ENCODE assay signal across 12 cellular contexts in the genomic region with DNA sequence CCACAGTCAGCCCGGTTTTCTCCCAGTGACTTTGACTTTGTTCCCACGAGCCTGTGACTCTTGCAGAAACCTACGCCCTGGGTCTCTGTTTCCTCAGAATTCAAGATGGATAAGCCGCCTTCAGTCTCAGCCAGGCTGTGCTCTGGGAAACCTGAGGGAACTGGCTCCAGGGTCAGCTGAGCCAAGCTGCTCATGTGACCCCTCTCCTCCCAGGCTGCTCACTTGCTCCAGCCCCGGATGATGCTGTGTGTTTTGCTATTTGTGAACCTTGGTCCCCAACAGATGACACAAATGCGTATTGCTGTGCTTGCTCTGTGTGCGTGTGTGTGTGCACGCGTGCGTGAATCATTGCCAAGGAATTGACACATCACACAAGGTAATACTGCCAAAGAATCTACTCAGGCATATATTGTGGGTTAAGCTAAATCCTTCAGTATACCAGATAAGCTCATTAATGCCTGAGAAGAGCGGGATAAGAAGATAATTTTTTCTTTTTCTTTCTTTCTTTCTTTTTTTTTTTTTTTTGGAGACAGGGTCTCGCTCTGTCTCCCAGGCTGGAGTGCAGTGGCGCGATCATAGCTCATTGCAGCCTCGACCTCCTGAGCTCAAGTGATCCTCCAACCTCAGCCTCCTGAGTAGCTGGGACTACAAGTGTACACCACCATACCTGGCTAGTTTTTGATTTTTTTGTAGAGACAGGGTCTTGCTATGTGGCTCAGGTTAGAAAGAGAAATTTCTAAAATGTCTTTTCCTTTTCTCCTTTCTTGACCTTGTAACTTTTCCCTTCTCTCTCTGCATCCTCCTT. TPM values are rescaled to one million over a fixed set of nuclear protein-coding genes. Genes with fewer than 3 reads are reported as not detected.
DNase-seq lines count a peak whose midpoint lies in the region; ATAC-seq and TF ChIP-seq lines count a peak whose summit lies in the region.
"Had no signal": no experiment of that assay in that cellular context is flagged by ENCODE, and none has a peak within 500 bp of the region (broad histone marks: within the 10 kb centered on the region; RNA-seq: fewer than 3 reads in every experiment).

No MANE protein-coding gene starts in this region.

- ATAC-seq in HG03571 (IDR thresholded peaks at IDR 0.05; ENCODE audit: unreplicated experiment): no peak
- ATAC-seq: activated CD8-positive, alpha-beta memory T cell treated with anti-CD3 and anti-CD28 coated beads, Interleukin-2, amount 10 ng/mL, durations not matched to agents 7 days and 5 days had no signal

- no peak overlapping the region for H3K4me3 ChIP-seq in choroid plexus epithelial cell (ENCODE audit: low read depth, low read length)
- H3K4me3 ChIP-seq: BLaER1 treated with 17β-estradiol and CSF1 and Interleukin-3, amounts not matched to agents 10 nM and 100 nM; vagina had no signal

- DNase-seq in Ammon's horn (ENCODE audit: low spot score) (peak; percentile 29), LHCN-M2 (ENCODE audit: low read depth) (peak; percentile 19), choroid plexus epithelial cell (ENCODE audit: low read depth) (peak; percentile 56), mucosa of gallbladder (ENCODE audit: low spot score) (peak; percentile 56), NCI-H2029 (lab: John Stamatoyannopoulos, UW) (no peak), NCI-H748 treated with DMSO at 0.1 percent for 48 hours (lab: John Stamatoyannopoulos, UW) (no peak)
- no peak for DNase-seq in stimulated activated CD4-positive, alpha-beta T cell treated with anti-CD3 and anti-CD28 coated beads, Interleukin-2, amount 100 ng/mL, for 48 hours
- DNase-seq: activated CD8-positive, alpha-beta memory T cell treated with anti-CD3 and anti-CD28 coated beads, Interleukin-2, amount 10 ng/mL, durations not matched to agents 7 days and 5 days; stimulated activated CD8-positive, alpha-beta memory T cell treated with anti-CD3 and anti-CD28 coated beads, Interleukin-4, amount 100 ng/mL, for 48 hours had no signal

- TF ChIP-seq CTCF in choroid plexus epithelial cell (conservative IDR thresholded peaks at IDR 0.05; ENCODE audit: low read depth, low read length): no peak

RNA-seq across cellular contexts. Expression of gene UMPS, which starts 29.2 kb away (rescaled TPM):
- 31.7 and 39.3 TPM in 2 replicates for total RNA-seq in LHCN-M2 (2014; rRNA removed)
- polyA plus RNA-seq in LHCN-M2 (2012): 20.7 TPM
- 27.9 TPM for total RNA-seq in mucosa of gallbladder

Comparison
In these comparisons a context has a peak if more than half of its experiments do, and no peak if none do; other contexts are left out.
1. DNase-seq: peak in Ammon's horn (single experiment), LHCN-M2 (single experiment), choroid plexus epithelial cell (single experiment) and mucosa of gallbladder (single experiment); none in stimulated activated CD4-positive, alpha-beta T cell treated with anti-CD3 and anti-CD28 coated beads, Interleukin-2, amount 100 ng/mL, for 48 hours (0 of 2), NCI-H2029 (single experiment) and NCI-H748 treated with DMSO at 0.1 percent for 48 hours (single experiment).